In genomic region chr10:73910401-73910763, GRCh38 we compare ENCODE assay signal across 1 cellular context.
TF ChIP-seq lines count a peak whose summit lies in the region.

No MANE protein-coding gene starts in this region.

TF ChIP-seq in K562, 482 proteins besides CTCF, POLR2A, EP300 and RAD21 (continued from another document):
- TF ChIP-seq, protein P1, sequence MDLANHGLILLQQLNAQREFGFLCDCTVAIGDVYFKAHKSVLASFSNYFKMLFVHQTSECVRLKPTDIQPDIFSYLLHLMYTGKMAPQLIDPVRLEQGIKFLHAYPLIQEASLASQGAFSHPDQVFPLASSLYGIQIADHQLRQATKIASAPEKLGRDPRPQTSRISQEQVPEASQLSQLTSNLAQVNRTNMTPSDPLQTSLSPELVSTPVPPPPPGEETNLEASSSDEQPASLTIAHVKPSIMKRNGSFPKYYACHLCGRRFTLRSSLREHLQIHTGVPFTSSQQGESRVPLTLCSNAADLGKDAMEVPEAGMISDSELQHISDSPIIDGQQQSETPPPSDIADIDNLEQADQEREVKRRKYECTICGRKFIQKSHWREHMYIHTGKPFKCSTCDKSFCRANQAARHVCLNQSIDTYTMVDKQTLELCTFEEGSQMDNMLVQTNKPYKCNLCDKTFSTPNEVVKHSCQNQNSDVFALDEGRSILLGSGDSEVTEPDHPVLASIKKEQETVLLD (IDR thresholded peaks at IDR 0.05) = no peak
- peak in 1 of 2 experiments; percentile 50; a peak in 2 of 4 replicates for TF ChIP-seq KDM1A (IDR thresholded peaks at IDR 0.05)
- TF ChIP-seq SMARCA5 (IDR thresholded peaks at IDR 0.05) = 0 out of 2 replicates have a peak, but pooled peaks have one; percentile 34
- 0 out of 2 replicates have a peak, but pooled peaks have one; percentile 65 for TF ChIP-seq SREBF2 (CRISPR knock-in tag; IDR thresholded peaks at IDR 0.05)
- 0 out of 2 replicates have a peak, but pooled peaks have one; percentile 68 for TF ChIP-seq HIVEP1 (CRISPR knock-in tag; IDR thresholded peaks at IDR 0.05)
- peak in 1 of 2 experiments; percentile 23; a peak in 1 of 4 replicates for TF ChIP-seq TEAD1 (CRISPR knock-in tag; IDR thresholded peaks at IDR 0.05)
- TF ChIP-seq NFE2L1 (tag; IDR thresholded peaks at IDR 0.05; ENCODE audit: borderline replicate concordance, low read depth) = no peak
- TF ChIP-seq ZNF174 (CRISPR knock-in tag; IDR thresholded peaks at IDR 0.05) = no peak
- no peak for TF ChIP-seq DEAF1 (CRISPR knock-in tag; IDR thresholded peaks at IDR 0.05)
- TF ChIP-seq ZNF583 (CRISPR knock-in tag; IDR thresholded peaks at IDR 0.05) = 0 out of 2 replicates have a peak, but pooled peaks have one; percentile 9
- TF ChIP-seq ILK (tag; IDR thresholded peaks at IDR 0.05; ENCODE audit: borderline replicate concordance, low read depth) = no peak
- 0 out of 2 replicates have a peak, but pooled peaks have one; percentile 10 for TF ChIP-seq GABPB1 (CRISPR knock-in tag; IDR thresholded peaks at IDR 0.05)
- 0 out of 2 replicates have a peak, but pooled peaks have one; percentile 40 for TF ChIP-seq CBFB (CRISPR knock-in tag; IDR thresholded peaks at IDR 0.05)
- peak; percentile 64 for TF ChIP-seq CBFA2T3 (IDR thresholded peaks at IDR 0.05)
- no peak for TF ChIP-seq THAP12 (CRISPR knock-in tag; IDR thresholded peaks at IDR 0.05)
- no peak for TF ChIP-seq TSC22D4 (tag; IDR thresholded peaks at IDR 0.05)
- peak; percentile 2 for TF ChIP-seq CHD1 (IDR thresholded peaks at IDR 0.05; ENCODE audit: low read length)
- TF ChIP-seq ZNF212 (CRISPR knock-in tag; IDR thresholded peaks at IDR 0.05) = 0 out of 2 replicates have a peak, but pooled peaks have one; percentile 36
- peak; percentile 27 for TF ChIP-seq CBFA2T2 (conservative IDR thresholded peaks at IDR 0.05)
- 0 out of 2 replicates have a peak, but pooled peaks have one; percentile 43 for TF ChIP-seq ZNF12 (CRISPR knock-in tag; IDR thresholded peaks at IDR 0.05)
- TF ChIP-seq HDAC1 (IDR thresholded peaks at IDR 0.05) = 0 out of 4 replicates have a peak, but pooled peaks of 1 of the 2 experiments have one; percentile 41
- TF ChIP-seq, protein P2, sequence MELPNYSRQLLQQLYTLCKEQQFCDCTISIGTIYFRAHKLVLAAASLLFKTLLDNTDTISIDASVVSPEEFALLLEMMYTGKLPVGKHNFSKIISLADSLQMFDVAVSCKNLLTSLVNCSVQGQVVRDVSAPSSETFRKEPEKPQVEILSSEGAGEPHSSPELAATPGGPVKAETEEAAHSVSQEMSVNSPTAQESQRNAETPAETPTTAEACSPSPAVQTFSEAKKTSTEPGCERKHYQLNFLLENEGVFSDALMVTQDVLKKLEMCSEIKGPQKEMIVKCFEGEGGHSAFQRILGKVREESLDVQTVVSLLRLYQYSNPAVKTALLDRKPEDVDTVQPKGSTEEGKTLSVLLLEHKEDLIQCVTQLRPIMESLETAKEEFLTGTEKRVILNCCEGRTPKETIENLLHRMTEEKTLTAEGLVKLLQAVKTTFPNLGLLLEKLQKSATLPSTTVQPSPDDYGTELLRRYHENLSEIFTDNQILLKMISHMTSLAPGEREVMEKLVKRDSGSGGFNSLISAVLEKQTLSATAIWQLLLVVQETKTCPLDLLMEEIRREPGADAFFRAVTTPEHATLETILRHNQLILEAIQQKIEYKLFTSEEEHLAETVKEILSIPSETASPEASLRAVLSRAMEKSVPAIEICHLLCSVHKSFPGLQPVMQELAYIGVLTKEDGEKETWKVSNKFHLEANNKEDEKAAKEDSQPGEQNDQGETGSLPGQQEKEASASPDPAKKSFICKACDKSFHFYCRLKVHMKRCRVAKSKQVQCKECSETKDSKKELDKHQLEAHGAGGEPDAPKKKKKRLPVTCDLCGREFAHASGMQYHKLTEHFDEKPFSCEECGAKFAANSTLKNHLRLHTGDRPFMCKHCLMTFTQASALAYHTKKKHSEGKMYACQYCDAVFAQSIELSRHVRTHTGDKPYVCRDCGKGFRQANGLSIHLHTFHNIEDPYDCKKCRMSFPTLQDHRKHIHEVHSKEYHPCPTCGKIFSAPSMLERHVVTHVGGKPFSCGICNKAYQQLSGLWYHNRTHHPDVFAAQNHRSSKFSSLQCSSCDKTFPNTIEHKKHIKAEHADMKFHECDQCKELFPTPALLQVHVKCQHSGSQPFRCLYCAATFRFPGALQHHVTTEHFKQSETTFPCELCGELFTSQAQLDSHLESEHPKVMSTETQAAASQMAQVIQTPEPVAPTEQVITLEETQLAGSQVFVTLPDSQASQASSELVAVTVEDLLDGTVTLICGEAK (IDR thresholded peaks at IDR 0.05) = peak; percentile 25; the same call in 1 of the 2 replicates
- TF ChIP-seq, protein P2 (CRISPR knock-in tag; IDR thresholded peaks at IDR 0.05) = no peak
- 0 out of 2 replicates have a peak, but pooled peaks have one; percentile 45 for TF ChIP-seq SMARCE1 (IDR thresholded peaks at IDR 0.05)
